Comparison of ENCODE assay signal across 2 cellular contexts in the genomic region with DNA sequence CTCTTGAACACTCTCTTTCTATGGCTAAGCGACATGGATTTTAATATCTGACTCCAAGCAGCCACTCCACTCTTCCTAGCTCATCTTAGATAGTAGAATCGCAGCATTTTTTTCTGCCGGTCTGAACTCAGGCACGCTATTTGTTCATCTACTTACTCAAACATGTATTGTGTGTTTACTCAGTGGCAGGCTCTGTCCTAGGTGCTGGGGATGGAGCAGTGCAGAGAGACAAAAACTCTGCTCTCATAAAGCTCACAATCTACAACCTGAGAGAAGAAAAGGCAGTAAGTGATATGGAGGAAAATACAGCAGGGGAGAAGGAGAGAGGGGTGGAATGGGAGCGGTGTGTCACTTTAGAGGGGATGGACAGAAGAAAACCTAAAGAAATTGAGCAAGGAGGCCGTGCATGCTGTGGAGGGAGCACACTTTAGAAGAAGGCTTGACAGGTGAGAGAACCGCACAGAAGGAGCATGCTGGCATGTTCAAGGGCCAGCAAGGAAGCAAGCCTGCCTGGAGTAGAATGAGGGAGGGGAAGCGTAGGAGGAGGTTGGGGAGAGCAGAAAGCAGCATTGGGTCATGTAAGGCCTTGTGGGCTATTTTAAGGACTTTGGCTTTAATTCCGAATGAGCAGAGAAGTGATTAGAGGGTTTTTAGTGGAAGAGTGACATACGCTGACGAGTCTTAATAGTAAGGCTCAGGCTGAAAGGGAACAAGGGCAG.
TF ChIP-seq lines count a peak whose summit lies in the region.

No MANE protein-coding gene starts in this region.

TF ChIP-seq in SK-N-SH, 30 proteins besides CTCF, POLR2A, EP300 and RAD21 (continued from another document):
- TF ChIP-seq, protein P1, sequence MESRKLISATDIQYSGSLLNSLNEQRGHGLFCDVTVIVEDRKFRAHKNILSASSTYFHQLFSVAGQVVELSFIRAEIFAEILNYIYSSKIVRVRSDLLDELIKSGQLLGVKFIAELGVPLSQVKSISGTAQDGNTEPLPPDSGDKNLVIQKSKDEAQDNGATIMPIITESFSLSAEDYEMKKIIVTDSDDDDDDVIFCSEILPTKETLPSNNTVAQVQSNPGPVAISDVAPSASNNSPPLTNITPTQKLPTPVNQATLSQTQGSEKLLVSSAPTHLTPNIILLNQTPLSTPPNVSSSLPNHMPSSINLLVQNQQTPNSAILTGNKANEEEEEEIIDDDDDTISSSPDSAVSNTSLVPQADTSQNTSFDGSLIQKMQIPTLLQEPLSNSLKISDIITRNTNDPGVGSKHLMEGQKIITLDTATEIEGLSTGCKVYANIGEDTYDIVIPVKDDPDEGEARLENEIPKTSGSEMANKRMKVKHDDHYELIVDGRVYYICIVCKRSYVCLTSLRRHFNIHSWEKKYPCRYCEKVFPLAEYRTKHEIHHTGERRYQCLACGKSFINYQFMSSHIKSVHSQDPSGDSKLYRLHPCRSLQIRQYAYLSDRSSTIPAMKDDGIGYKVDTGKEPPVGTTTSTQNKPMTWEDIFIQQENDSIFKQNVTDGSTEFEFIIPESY (IDR thresholded peaks at IDR 0.05; ENCODE audit: borderline replicate concordance, low read depth) = no peak
- no peak for TF ChIP-seq NFIC (IDR thresholded peaks at IDR 0.05; ENCODE audit: borderline replicate concordance)

TF ChIP-seq in SK-N-SH treated with all-trans-retinoic acid at 6 μM for 48 hours, 23 proteins besides CTCF, POLR2A, EP300 and RAD21 (continued from another document):
- TF ChIP-seq, protein P2, sequence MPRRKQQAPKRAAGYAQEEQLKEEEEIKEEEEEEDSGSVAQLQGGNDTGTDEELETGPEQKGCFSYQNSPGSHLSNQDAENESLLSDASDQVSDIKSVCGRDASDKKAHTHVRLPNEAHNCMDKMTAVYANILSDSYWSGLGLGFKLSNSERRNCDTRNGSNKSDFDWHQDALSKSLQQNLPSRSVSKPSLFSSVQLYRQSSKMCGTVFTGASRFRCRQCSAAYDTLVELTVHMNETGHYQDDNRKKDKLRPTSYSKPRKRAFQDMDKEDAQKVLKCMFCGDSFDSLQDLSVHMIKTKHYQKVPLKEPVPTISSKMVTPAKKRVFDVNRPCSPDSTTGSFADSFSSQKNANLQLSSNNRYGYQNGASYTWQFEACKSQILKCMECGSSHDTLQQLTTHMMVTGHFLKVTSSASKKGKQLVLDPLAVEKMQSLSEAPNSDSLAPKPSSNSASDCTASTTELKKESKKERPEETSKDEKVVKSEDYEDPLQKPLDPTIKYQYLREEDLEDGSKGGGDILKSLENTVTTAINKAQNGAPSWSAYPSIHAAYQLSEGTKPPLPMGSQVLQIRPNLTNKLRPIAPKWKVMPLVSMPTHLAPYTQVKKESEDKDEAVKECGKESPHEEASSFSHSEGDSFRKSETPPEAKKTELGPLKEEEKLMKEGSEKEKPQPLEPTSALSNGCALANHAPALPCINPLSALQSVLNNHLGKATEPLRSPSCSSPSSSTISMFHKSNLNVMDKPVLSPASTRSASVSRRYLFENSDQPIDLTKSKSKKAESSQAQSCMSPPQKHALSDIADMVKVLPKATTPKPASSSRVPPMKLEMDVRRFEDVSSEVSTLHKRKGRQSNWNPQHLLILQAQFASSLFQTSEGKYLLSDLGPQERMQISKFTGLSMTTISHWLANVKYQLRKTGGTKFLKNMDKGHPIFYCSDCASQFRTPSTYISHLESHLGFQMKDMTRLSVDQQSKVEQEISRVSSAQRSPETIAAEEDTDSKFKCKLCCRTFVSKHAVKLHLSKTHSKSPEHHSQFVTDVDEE (CRISPR knock-in tag; IDR thresholded peaks at IDR 0.05) = no peak
